ENCODE assay signal across 18 cellular contexts in genomic region chr1:28503117-28503516, GRCh38. TPM values are rescaled to one million over a fixed set of nuclear protein-coding genes. Genes with fewer than 3 reads are reported as not detected.
DNase-seq lines count a peak whose midpoint lies in the region; ATAC-seq, FAIRE-seq and TF ChIP-seq lines count a peak whose summit lies in the region.
"Had no signal": no experiment of that assay in that cellular context is flagged by ENCODE, and none has a peak within 500 bp of the region (broad histone marks: within the 10 kb centered on the region; RNA-seq: fewer than 3 reads in every experiment).

No MANE protein-coding gene starts in this region.

- no peak overlapping the region for H2BK120ac ChIP-seq in H1 (replicated peaks; ENCODE audit: low read depth, low read length)

- no peak for TF ChIP-seq POLR2A in H1 (IDR thresholded peaks at IDR 0.05; ENCODE audit: control extremely low read depth in 1 of 2, low read depth in 2 of 2, low read length in 2 of 2)

- peaks cover 0 to 4% (median under 1%) of the 10 kb centered on the region in 4 experiments; a peak in 2 of 7 replicates for H3K4me1 ChIP-seq in H1 (replicated peaks in 1 of 4; ENCODE audit: control insufficient read depth in 3 of 4, insufficient read depth in 4 of 4, low read length in 3 of 4)
- H3K4me1 ChIP-seq in lower lobe of right lung = peaks cover 19% of the 10 kb centered on the region

- H3K4me2 ChIP-seq in H1 (ENCODE audit: insufficient read depth in 1 of 2, low read depth in 2 of 2, low read length in 2 of 2) = no peak overlapping the region

- H3K36me3 ChIP-seq in H1 (ENCODE audit: control insufficient read depth in 2 of 4, insufficient read depth in 4 of 4, low read length in 3 of 4) (peaks cover 13 to 19% (median 15%) of the 10 kb centered on the region in 4 experiments), lower lobe of right lung (peaks cover 13% of the 10 kb centered on the region)

- no peaks in the 10 kb centered on the region for H3K9me3 ChIP-seq in H1 (ENCODE audit: insufficient read depth in 2 of 2, low read depth in 1 of 2, low read length in 1 of 2)
- no peaks in the 10 kb centered on the region for H3K9me3 ChIP-seq in lower lobe of right lung

- H4K5ac ChIP-seq in H1 (ENCODE audit: insufficient read length, low read depth, low read length) = no peak overlapping the region

- CTCF ChIA-PET in H1 (lab: Charles Lee; ENCODE audit: partially characterized antibody) = no interaction called here

- no peak overlapping the region for H3K18ac ChIP-seq in H1 (ENCODE audit: extremely low read depth, low read length)

- H2AFZ ChIP-seq in H1 (ENCODE audit: low read length) = no peak overlapping the region

- TF ChIP-seq EP300 in H1 (IDR thresholded peaks at IDR 0.05; ENCODE audit: borderline replicate concordance in 1 of 2, low read depth in 2 of 2, low read length in 2 of 2) = no peak

- H2AK5ac ChIP-seq in H1 (ENCODE audit: low read depth, low read length) = no peak overlapping the region

- no peaks in the 10 kb centered on the region; the same call in 1 of the 2 replicates for H3K79me1 ChIP-seq in H1 (ENCODE audit: low read depth, low read length)

- POLR2A ChIA-PET in H1 (lab: Charles Lee; ENCODE audit: partially characterized antibody) = interaction anchor here (0.6 to 17.1 kb wide), 6 partner anchors 9 to 145 kb away, joined by 3 to 291 read pairs (median 4); no protein-coding TSS in a partner anchor

- 88% methylated on average over 3 of the region's 3 CpGs; no CpG with 5 or more reads in 1 of the 2 experiments for WGBS in H1 (ENCODE audit: extremely low coverage in 1 of 2, insufficient coverage in 1 of 2, insufficient read length in 1 of 2, insufficient replicate concordance in 2 of 2, low coverage in 1 of 2, low lambda C conversion rate in 2 of 2, missing lambda C conversion rate in 1 of 2), 2 experiments

- H2BK5ac ChIP-seq in H1 (ENCODE audit: low read depth, low read length) = no peak overlapping the region

- no peak overlapping the region for H3K9ac ChIP-seq in H1 (replicated peaks in 1 of 4; ENCODE audit: extremely low read depth in 1 of 4, low read depth in 3 of 4, low read length in 3 of 4)

- in situ Hi-C loops in ACHN (cut with HindIII; ENCODE audit: low pct_ligation_motif_present, low pct_unique_long_range_greater_than_20kb, low sequenced_read_pairs) = no loop called here

- H3K23ac ChIP-seq in H1 (ENCODE audit: insufficient read length) = no peak overlapping the region

- H3K4ac ChIP-seq in H1 (replicated peaks; ENCODE audit: insufficient read length, low read depth, low read length) = no peak overlapping the region

- TF ChIP-seq CTCF in H1 (IDR thresholded peaks at IDR 0.05; ENCODE audit: control extremely low read depth in 1 of 3, insufficient read depth in 1 of 3, low read depth in 1 of 3, low read length in 3 of 3) (no peak), osteocyte (IDR thresholded peaks at IDR 0.05) (no peak), lower lobe of right lung (IDR thresholded peaks at IDR 0.05) (no peak), coronary artery (IDR thresholded peaks at IDR 0.05) (no peak)

- no peak overlapping the region for H3K27ac ChIP-seq in H1 (ENCODE audit: low read depth, low read length)
- no peak overlapping the region for H3K27ac ChIP-seq in lower lobe of right lung
- no peak overlapping the region for H3K27ac ChIP-seq in coronary artery

- H3K56ac ChIP-seq in H1 (replicated peaks; ENCODE audit: insufficient read length, low read depth, low read length) = peak overlapping the region; percentile 46

- H2BK12ac ChIP-seq in H1 (ENCODE audit: low read depth, low read length) = no peak overlapping the region

- H3K4me3 ChIP-seq in H1 (ENCODE audit: extremely low read depth in 1 of 4, insufficient read depth in 2 of 4, low read depth in 3 of 4, low read length in 4 of 4) (no peak overlapping the region), lower lobe of right lung (no peak overlapping the region), coronary artery (no peak overlapping the region)
- H3K4me3 ChIP-seq: K562 had no signal

- H3K27me3 ChIP-seq in H1 (replicated peaks in 1 of 4; ENCODE audit: control insufficient read depth in 3 of 4, extremely low read depth in 1 of 4, insufficient read depth in 3 of 4, low read length in 3 of 4) (no peaks in the 10 kb centered on the region), lower lobe of right lung (ENCODE audit: low read depth) (no peaks in the 10 kb centered on the region)

- no peak overlapping the region for H3K14ac ChIP-seq in H1 (ENCODE audit: insufficient read length)

- H4K8ac ChIP-seq in H1 (ENCODE audit: extremely low read depth, insufficient read depth, low read length) = no peak overlapping the region

- no peak overlapping the region for H3K4me3 Mint-ChIP-seq in activated T-cell treated with anti-CD3 and anti-CD28 coated beads, Interleukin-2, amount 50 U/mL, for 72 hours
- no peak overlapping the region for H3K4me3 Mint-ChIP-seq in osteocyte (ENCODE audit: unreplicated experiment)
- H3K4me3 Mint-ChIP-seq: CD4-positive, alpha-beta memory T cell had no signal

- H3K27ac Mint-ChIP-seq in activated T-cell treated with anti-CD3 and anti-CD28 coated beads, Interleukin-2, amount 50 U/mL, for 72 hours = peak overlapping the region; percentile 29
- H3K27ac Mint-ChIP-seq in osteocyte (ENCODE audit: unreplicated experiment) = peak overlapping the region; percentile 3

- no peaks in the 10 kb centered on the region for H3K9me3 Mint-ChIP-seq in activated T-cell treated with anti-CD3 and anti-CD28 coated beads, Interleukin-2, amount 50 U/mL, for 72 hours
- H3K9me3 Mint-ChIP-seq in osteocyte (ENCODE audit: unreplicated experiment) = no peaks in the 10 kb centered on the region

- no peaks in the 10 kb centered on the region for H4K20me1 ChIP-seq in H1 (replicated peaks in 1 of 2; ENCODE audit: control insufficient read depth in 1 of 2, insufficient read depth in 2 of 2, low read length in 2 of 2)

- H3K4me1 Mint-ChIP-seq in activated T-cell treated with anti-CD3 and anti-CD28 coated beads, Interleukin-2, amount 50 U/mL, for 72 hours (ENCODE audit: low read depth) = peaks cover 13% of the 10 kb centered on the region
- H3K4me1 Mint-ChIP-seq in osteocyte (ENCODE audit: unreplicated experiment) = peaks cover 12% of the 10 kb centered on the region

- no peak for TF ChIP-seq RAD21 in H1 (IDR thresholded peaks at IDR 0.05 in 1 of 2, conservative IDR thresholded peaks at IDR 0.05 in 1 of 2; ENCODE audit: low read depth in 2 of 2, low read length in 2 of 2)

- no peak overlapping the region for H4K91ac ChIP-seq in H1 (replicated peaks; ENCODE audit: insufficient read length, low read length)

- intact Hi-C loops in lower lobe of right lung (cut with DNase I) = no loop called here

- H3K23me2 ChIP-seq in H1 (ENCODE audit: low read depth, low read length) = peaks cover 6% of the 10 kb centered on the region

- no peak for DNase-seq in activated T-cell treated with anti-CD3 and anti-CD28 coated beads, Interleukin-2, amount 50 U/mL, for 72 hours
- no peak for DNase-seq in activated T-cell treated with anti-CD3 and anti-CD28 coated beads, Interleukin-2, amount 50 U/mL, for 1 hour
- DNase-seq in H1 (ENCODE audit: low read depth in 1 of 2, low spot score in 2 of 2) = no peak
- no peak for DNase-seq in osteocyte (ENCODE audit: extremely low spot score, unreplicated experiment)
- DNase-seq in lower lobe of right lung = no peak
- no peak for DNase-seq in coronary artery (ENCODE audit: low spot score)
- DNase-seq in ACHN = no peak
- DNase-seq in GF-D8 (lab: John Stamatoyannopoulos, UW) = no peak
- DNase-seq: CD4-positive, alpha-beta memory T cell; NCI-H1105 treated with DMSO at 0.1 percent for 48 hours; NCI-H1694; NCI-H2081 treated with DMSO at 0.1 percent for 48 hours; NCI-H446 treated with DMSO at 0.1 percent for 48 hours had no signal

- no peak overlapping the region for H2BK15ac ChIP-seq in H1 (ENCODE audit: low read length)

- peaks cover 10 to 25% of the 10 kb centered on the region in 2 donors for H3K36me3 Mint-ChIP-seq in activated T-cell treated with anti-CD3 and anti-CD28 coated beads, Interleukin-2, amount 50 U/mL, for 72 hours (ENCODE audit: insufficient read depth in 2 of 2)
- peaks cover 16% of the 10 kb centered on the region for H3K36me3 Mint-ChIP-seq in osteocyte (ENCODE audit: unreplicated experiment)

- FAIRE-seq in H1 (lab: Jason Lieb, UNC) = no peak
- FAIRE-seq: GM12892, GM18507, K562, RCC 7860 had no signal

- H3K79me2 ChIP-seq in H1 (ENCODE audit: control insufficient read depth in 1 of 2, insufficient read depth in 2 of 2, low read length in 2 of 2) = peaks cover 0 to 22% of the 10 kb centered on the region in 2 experiments; a peak in 2 of 4 replicates

- no peak for ATAC-seq in activated T-cell treated with anti-CD3 and anti-CD28 coated beads, Interleukin-2, amount 50 U/mL, for 72 hours (replicated peaks in 1 of 2)
- no peak for ATAC-seq in lower lobe of right lung
- ATAC-seq: K562, Right ventricle myocardium inferior had no signal

- no peak overlapping the region for H2BK20ac ChIP-seq in H1 (ENCODE audit: low read length)

- no peaks in the 10 kb centered on the region for H3K27me3 Mint-ChIP-seq in activated T-cell treated with anti-CD3 and anti-CD28 coated beads, Interleukin-2, amount 50 U/mL, for 72 hours (ENCODE audit: low read depth)
- H3K27me3 Mint-ChIP-seq in osteocyte (ENCODE audit: unreplicated experiment) = no peaks in the 10 kb centered on the region
- H3K27me3 Mint-ChIP-seq: CD4-positive, alpha-beta memory T cell had no signal

RNA-seq across cellular contexts. Expression of gene RCC1, which starts 2.7 kb away (rescaled TPM):
- 10 to 100 TPM; 45.3 to 48.3 TPM for total RNA-seq in activated T-cell treated with anti-CD3 and anti-CD28 coated beads, Interleukin-2, amount 50 U/mL, for 72 hours
- 98.4 and 101 TPM in 2 replicates for total RNA-seq in H1 (2021; fragmentation: NEBNext Ultra II Directional; extraction: Animal tissue kit (Norgen Biotek cat#: 25700))
- polyA plus RNA-seq in H1 (2011; rRNA removed) = 48.5 and 66.4 TPM in 2 replicates
- polyA plus RNA-seq in H1 (2011; cell fraction: cytosol; rRNA removed) = 76.8 TPM
- 73.3 TPM for polyA plus RNA-seq in H1 (2011; cell fraction: nucleus; rRNA removed)
- polyA plus RNA-seq in H1 (2012, experiment 1 of 2) = 102 to 113 TPM (median 104 TPM) in 4 replicates
- 86.9 TPM for polyA plus RNA-seq in H1 (2012, experiment 2 of 2)
- 45.4 TPM for polyA plus RNA-seq in H1 (2013, experiment 1 of 2)
- 45.9 TPM for polyA plus RNA-seq in H1 (2013, experiment 2 of 2)
- polyA minus RNA-seq in H1 (2011; rRNA and poly(A)+ RNA removed) = 81.1 and 103 TPM in 2 replicates
- polyA minus RNA-seq in H1 (2011; cell fraction: cytosol; rRNA and poly(A)+ RNA removed) = 47.8 TPM
- 49.7 TPM for polyA minus RNA-seq in H1 (2011; cell fraction: nucleus; rRNA and poly(A)+ RNA removed)
- 22.9 and 25.0 TPM in 2 replicates for total RNA-seq in osteocyte
- 29.1 TPM for total RNA-seq in lower lobe of right lung

RNA-seq across cellular contexts. Expression of gene TRNAU1AP, which starts 49.8 kb away (rescaled TPM):
- 10 to 100 TPM; 38.8 to 49.7 TPM for total RNA-seq in activated T-cell treated with anti-CD3 and anti-CD28 coated beads, Interleukin-2, amount 50 U/mL, for 72 hours
- 30.8 and 35.2 TPM in 2 replicates for total RNA-seq in H1 (2021; fragmentation: NEBNext Ultra II Directional; extraction: Animal tissue kit (Norgen Biotek cat#: 25700))
- polyA plus RNA-seq in H1 (2011; rRNA removed) = 22.9 and 37.1 TPM in 2 replicates
- polyA plus RNA-seq in H1 (2011; cell fraction: cytosol; rRNA removed) = 33.8 TPM
- 22.6 TPM for polyA plus RNA-seq in H1 (2011; cell fraction: nucleus; rRNA removed)
- polyA plus RNA-seq in H1 (2012, experiment 1 of 2) = 30.6 to 53.5 TPM (median 51.6 TPM) in 4 replicates
- polyA plus RNA-seq in H1 (2012, experiment 2 of 2) = 17.4 TPM
- 17.6 TPM for polyA plus RNA-seq in H1 (2013, experiment 1 of 2)
- polyA plus RNA-seq in H1 (2013, experiment 2 of 2) = 17.2 TPM
- polyA minus RNA-seq in H1 (2011; rRNA and poly(A)+ RNA removed) = 20.3 and 23.7 TPM in 2 replicates
- 18.8 TPM for polyA minus RNA-seq in H1 (2011; cell fraction: cytosol; rRNA and poly(A)+ RNA removed)
- 23.0 TPM for polyA minus RNA-seq in H1 (2011; cell fraction: nucleus; rRNA and poly(A)+ RNA removed)
- total RNA-seq in osteocyte (21.2 and 23.3 TPM in 2 replicates), lower lobe of right lung (26.3 TPM)
